ENCODE assay signal across 4 cellular contexts in the genomic region with DNA sequence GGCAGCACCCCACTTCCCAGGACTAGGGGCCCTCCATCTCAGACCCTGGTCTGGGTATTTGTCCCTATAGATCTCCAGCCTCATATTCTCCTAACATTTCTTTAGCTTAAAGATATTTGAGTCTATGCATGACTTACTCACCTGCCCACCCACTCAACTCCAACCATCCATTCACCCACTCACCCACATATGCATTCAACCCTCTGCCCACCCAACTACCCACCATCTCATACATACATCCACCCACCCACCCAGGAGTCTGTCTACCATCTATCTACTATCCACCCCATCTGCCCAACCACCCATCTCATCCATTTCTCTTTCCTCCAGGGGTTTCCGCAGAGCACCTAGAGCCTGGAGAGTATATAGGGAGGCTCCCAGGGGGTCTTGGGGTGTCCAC. TPM values are rescaled to one million over a fixed set of nuclear protein-coding genes. Genes with fewer than 3 reads are reported as not detected.
"Had no signal": no experiment of that assay in that cellular context is flagged by ENCODE, and none has a peak within 500 bp of the region (broad histone marks: within the 10 kb centered on the region; RNA-seq: fewer than 3 reads in every experiment).

No MANE protein-coding gene starts in this region.

- H3K4me3 ChIP-seq: GM12878 had no signal

- DNase-seq: GDM1, GF-D8 had no signal

RNA-seq across cellular contexts. Expression of a gene that starts 42.7 kb away (rescaled TPM):
- total RNA-seq: G401 had no signal

RNA-seq across cellular contexts. Expression of a gene that starts 52.8 kb away (rescaled TPM):
- total RNA-seq: GM12878 had no signal
